ENCODE assay signal across 2 cellular contexts in genomic region chr16:29308644-29309546, GRCh38.
TF ChIP-seq lines count a peak whose summit lies in the region.

No MANE protein-coding gene starts in this region.

TF ChIP-seq in SK-N-SH, 30 proteins besides CTCF, POLR2A, EP300 and RAD21 (continued from another document):
- no peak for TF ChIP-seq MEF2A (IDR thresholded peaks at IDR 0.05; ENCODE audit: borderline replicate concordance, low read depth)
TF ChIP-seq in SK-N-SH: peak in this region for 0.

TF ChIP-seq in SK-N-SH treated with all-trans-retinoic acid at 6 μM for 48 hours, 23 proteins besides CTCF, POLR2A, EP300 and RAD21 (continued from another document):
- TF ChIP-seq TSHZ2 (CRISPR knock-in tag; IDR thresholded peaks at IDR 0.05) (no peak), PATZ1 (CRISPR knock-in tag; IDR thresholded peaks at IDR 0.05; ENCODE audit: borderline replicate concordance) (no peak), POU6F1 (CRISPR knock-in tag; IDR thresholded peaks at IDR 0.05; ENCODE audit: borderline replicate concordance, low read depth) (no peak)
